ENCODE assay signal across 1 cellular context in the genomic region with DNA sequence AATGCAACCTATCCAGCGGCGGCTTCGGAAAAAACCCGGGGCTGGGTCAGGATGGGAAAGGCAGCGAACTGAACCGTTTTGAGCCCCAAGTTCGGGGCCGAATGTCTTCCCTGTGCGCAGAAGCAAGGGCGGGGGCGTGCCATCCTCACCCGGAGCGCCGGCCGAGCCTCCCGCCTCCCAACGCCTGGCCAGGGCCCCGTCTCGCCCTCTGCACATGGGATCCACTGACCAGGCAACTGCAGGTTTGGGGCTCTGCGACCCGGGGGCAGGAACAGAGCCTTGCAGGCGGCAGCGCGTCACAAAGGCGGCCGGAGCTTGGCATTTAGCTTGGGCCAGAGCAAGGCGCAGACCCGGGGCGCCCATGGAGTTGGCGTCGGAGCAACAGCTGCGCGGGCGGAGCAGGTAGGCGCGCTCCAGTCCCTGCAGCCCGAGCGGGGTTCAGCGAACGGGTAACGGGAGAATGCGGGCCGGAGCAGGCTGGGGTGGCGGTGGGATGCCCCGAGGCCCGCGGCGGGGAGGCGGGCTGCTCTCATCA.
TF ChIP-seq lines count a peak whose summit lies in the region.

Gene FBXO39 (plus strand): TSS at position 345 of the 535 bp plus-strand sequence. CDS start 3,654 bp downstream, outside the sequence.

TF ChIP-seq in IMR-90, 13 proteins besides CTCF, POLR2A, EP300 and RAD21 (continued from another document):
- no peak for TF ChIP-seq ELK1 (IDR thresholded peaks at IDR 0.05; ENCODE audit: borderline replicate concordance, low read depth, low read length)
- TF ChIP-seq MAFK (IDR thresholded peaks at IDR 0.05; ENCODE audit: low read depth, low read length): no peak
- TF ChIP-seq CEBPB (IDR thresholded peaks at IDR 0.05; ENCODE audit: low read depth, low read length): no peak
- TF ChIP-seq RFX5 (IDR thresholded peaks at IDR 0.05; ENCODE audit: low read depth, low read length): no peak
- no peak for TF ChIP-seq CHD1 (IDR thresholded peaks at IDR 0.05; ENCODE audit: low read depth, low read length)
- TF ChIP-seq NFE2L2 (IDR thresholded peaks at IDR 0.05; ENCODE audit: low read depth, low read length): no peak
- no peak for TF ChIP-seq RCOR1 (IDR thresholded peaks at IDR 0.05; ENCODE audit: insufficient replicate concordance, low read length)
- TF ChIP-seq SMC3 (IDR thresholded peaks at IDR 0.05; ENCODE audit: low read depth, low read length): no peak
